Comparison of ENCODE assay signal across 24 cellular contexts in genomic region chr5:58046371-58046770, GRCh38.
"Had no signal": no experiment of that assay in that cellular context is flagged by ENCODE, and none has a peak within 500 bp of the region (broad histone marks: within the 10 kb centered on the region; RNA-seq: fewer than 3 reads in every experiment).

No MANE protein-coding gene starts in this region.

- H3K36me3 ChIP-seq: esophagus squamous epithelium, left lung, spleen, thoracic aorta, transverse colon had no signal

- H3K27ac ChIP-seq: esophagus squamous epithelium, foreskin keratinocyte, left lung, parathyroid adenoma, psoas muscle, spleen, thoracic aorta, transverse colon had no signal

- H3K27me3 ChIP-seq: esophagus squamous epithelium, foreskin keratinocyte, left lung, spleen, transverse colon had no signal

- H3K79me2 ChIP-seq: parathyroid adenoma had no signal

- ATAC-seq: effector memory CD8-positive, alpha-beta T cell; foreskin keratinocyte; left lung; naive thymus-derived CD4-positive, alpha-beta T cell; psoas muscle; sciatic nerve; stimulated activated naive B cell treated with anti-CD40 and anti-IgM and Interleukin-4, amounts not matched to agents 10 μg/mL and 1 μg/mL and 100 μg/mL, for 72 hours; stimulated activated naive CD8-positive, alpha-beta T cell treated with anti-CD3 and anti-CD28 coated beads, Interleukin-15, amount 100 ng/mL, for 72 hours had no signal

- H3K9me3 ChIP-seq: esophagus squamous epithelium, psoas muscle, spleen, thoracic aorta, transverse colon had no signal

- H3K4me1 ChIP-seq: esophagus squamous epithelium, foreskin keratinocyte, left lung, parathyroid adenoma, psoas muscle, spleen had no signal

- DNase-seq: effector memory CD8-positive, alpha-beta T cell; esophagus squamous epithelium; foreskin keratinocyte; hippocampal formation; kidney glomerular epithelial cell; left lung; mesenchymal stem cell; naive thymus-derived CD4-positive, alpha-beta T cell; nephron progenitor cell; psoas muscle; retina; spleen; stimulated activated CD4-positive, alpha-beta T cell treated with anti-CD3 and anti-CD28 coated beads, Interleukin-15, amount 100 ng/mL, for 24 hours; stimulated activated CD4-positive, alpha-beta T cell treated with anti-CD3 and anti-CD28 coated beads, Interleukin-1b, Interleukin-23, amount 100 ng/mL, for 48 hours; stimulated activated CD4-positive, alpha-beta T cell treated with anti-CD3 and anti-CD28 coated beads, Interleukin-4, amount 100 ng/mL, for 24 hours; stimulated activated naive B cell treated with anti-CD40 and anti-IgM and Interleukin-4, amounts not matched to agents 10 μg/mL and 1 μg/mL and 100 μg/mL, for 72 hours; stimulated activated naive CD8-positive, alpha-beta T cell treated with anti-CD3 and anti-CD28 coated beads, Interleukin-15, amount 100 ng/mL, for 72 hours; substantia nigra; transverse colon had no signal

- FAIRE-seq: islet of Langerhans had no signal

- H3K4me3 ChIP-seq: esophagus squamous epithelium, left lung, lung, psoas muscle, spleen, thoracic aorta, transverse colon had no signal

- H3K9ac ChIP-seq: parathyroid adenoma had no signal

- H2AFZ ChIP-seq: parathyroid adenoma had no signal
